ENCODE assay signal across 1 cellular context in genomic region chr14:64503184-64503433, GRCh38.
TF ChIP-seq lines count a peak whose summit lies in the region.

No MANE protein-coding gene starts in this region.

TF ChIP-seq in HepG2, 621 proteins besides CTCF, POLR2A, EP300 and RAD21:
- peak; percentile 29; the same call in 1 of the 2 replicates for TF ChIP-seq ZNF224 (CRISPR knock-in tag; IDR thresholded peaks at IDR 0.05)
- peak; percentile 9; the same call in 1 of the 2 replicates for TF ChIP-seq ZNF138 (CRISPR knock-in tag; IDR thresholded peaks at IDR 0.05; ENCODE audit: low read depth)
- TF ChIP-seq ZNF33A (CRISPR knock-in tag; IDR thresholded peaks at IDR 0.05; ENCODE audit: borderline replicate concordance) = peak; percentile 83; the same call in 1 of the 2 replicates
- TF ChIP-seq JARID2 (CRISPR knock-in tag; IDR thresholded peaks at IDR 0.05; ENCODE audit: insufficient replicate concordance) = peak; percentile 24
- no peak; the same call in 1 of the 2 replicates for TF ChIP-seq ZNF563 (CRISPR knock-in tag; IDR thresholded peaks at IDR 0.05)
- TF ChIP-seq ZNF572 (CRISPR knock-in tag; IDR thresholded peaks at IDR 0.05) = 0 out of 2 replicates have a peak, but pooled peaks have one; percentile 64
- TF ChIP-seq SKI (IDR thresholded peaks at IDR 0.05; ENCODE audit: partially characterized antibody) = no peak
- 0 out of 2 replicates have a peak, but pooled peaks have one; percentile 21 for TF ChIP-seq ZNF850 (CRISPR knock-in tag; conservative IDR thresholded peaks at IDR 0.05)
- TF ChIP-seq HNRNPL (IDR thresholded peaks at IDR 0.05; ENCODE audit: low read depth, low read length) = 0 out of 2 replicates have a peak, but pooled peaks have one; percentile 33
- no peak for TF ChIP-seq ZBTB42 (CRISPR knock-in tag; IDR thresholded peaks at IDR 0.05)
- 0 out of 2 replicates have a peak, but pooled peaks have one; percentile 3 for TF ChIP-seq POGK (CRISPR knock-in tag; conservative IDR thresholded peaks at IDR 0.05)
- no peak for TF ChIP-seq TEF (CRISPR knock-in tag; IDR thresholded peaks at IDR 0.05)
- TF ChIP-seq KDM5A (IDR thresholded peaks at IDR 0.05; ENCODE audit: borderline replicate concordance, low read length) = peak; percentile 29; the same call in 1 of the 2 replicates
- peak; percentile 19; the same call in 1 of the 2 replicates for TF ChIP-seq ZNF790 (CRISPR knock-in tag; IDR thresholded peaks at IDR 0.05; ENCODE audit: borderline replicate concordance)
- 0 out of 2 replicates have a peak, but pooled peaks have one; percentile 56 for TF ChIP-seq ZNF317 (CRISPR knock-in tag; IDR thresholded peaks at IDR 0.05)
- 0 out of 2 replicates have a peak, but pooled peaks have one; percentile 8 for TF ChIP-seq FOXO4 (CRISPR knock-in tag; conservative IDR thresholded peaks at IDR 0.05)
- TF ChIP-seq ZNF136 (CRISPR knock-in tag; IDR thresholded peaks at IDR 0.05; ENCODE audit: low read depth) = 0 out of 2 replicates have a peak, but pooled peaks have one; percentile 39
- TF ChIP-seq HNRNPLL (IDR thresholded peaks at IDR 0.05; ENCODE audit: low read depth, low read length, poor library complexity, severe bottlenecking) = peak; percentile 87
- TF ChIP-seq ZNF558 (CRISPR knock-in tag; IDR thresholded peaks at IDR 0.05; ENCODE audit: borderline replicate concordance) = no peak
- TF ChIP-seq ZNF44 (CRISPR knock-in tag; IDR thresholded peaks at IDR 0.05) = 0 out of 2 replicates have a peak, but pooled peaks have one; percentile 25
- peak; percentile 46; the same call in 1 of the 2 replicates for TF ChIP-seq AHDC1 (CRISPR knock-in tag; IDR thresholded peaks at IDR 0.05; ENCODE audit: borderline replicate concordance)
- TF ChIP-seq RAD51 (IDR thresholded peaks at IDR 0.05; ENCODE audit: borderline replicate concordance) = no peak
